9 cellular contexts compared by ENCODE assay signal in the genomic region with DNA sequence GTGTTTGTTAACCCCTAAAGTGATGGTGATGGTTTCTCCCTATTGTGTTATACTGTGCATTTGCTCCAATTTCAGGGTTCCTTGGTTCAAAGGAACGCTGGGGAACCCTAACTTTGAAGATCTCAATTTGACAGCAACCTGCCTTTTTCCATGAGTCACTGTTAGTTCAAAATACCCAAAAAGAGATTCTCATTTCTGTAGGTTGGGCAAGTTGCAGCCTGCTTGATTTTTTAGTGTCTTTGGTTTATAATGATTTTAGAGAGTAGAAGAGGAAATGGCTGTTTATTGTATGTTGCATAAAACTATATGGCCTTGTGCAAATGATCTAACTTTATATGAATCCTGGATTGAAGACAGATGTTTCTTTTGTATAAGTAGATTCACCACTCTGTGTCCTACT. TPM values are rescaled to one million over a fixed set of nuclear protein-coding genes. Genes with fewer than 3 reads are reported as not detected.
DNase-seq lines count a peak whose midpoint lies in the region; ATAC-seq and TF ChIP-seq lines count a peak whose summit lies in the region.
"Had no signal": no experiment of that assay in that cellular context is flagged by ENCODE, and none has a peak within 500 bp of the region (broad histone marks: within the 10 kb centered on the region; RNA-seq: fewer than 3 reads in every experiment).

No MANE protein-coding gene starts in this region.

- H3K9me3 ChIP-seq in sigmoid colon: no peaks in the 10 kb centered on the region
- H3K9me3 ChIP-seq in neuronal stem cell (replicated peaks in 1 of 2; ENCODE audit: control insufficient read depth in 2 of 2, insufficient read depth in 1 of 2, low read depth in 1 of 2, low read length in 2 of 2): no peaks in the 10 kb centered on the region

- no peak overlapping the region for H3K4ac ChIP-seq in neuronal stem cell (ENCODE audit: low read length)

- no peak overlapping the region for H4K91ac ChIP-seq in neuronal stem cell (ENCODE audit: low read depth, low read length, poor library complexity)

- no peak for TF ChIP-seq POLR2A in sigmoid colon (IDR thresholded peaks at IDR 0.05)

- no peak overlapping the region for H2BK15ac ChIP-seq in neuronal stem cell (ENCODE audit: low read length)

- WGBS in sigmoid colon, 2 donors: 29 to 35% methylated on average over 1 of the region's 1 CpG
- WGBS in neuronal stem cell (ENCODE audit: extremely low coverage in 2 of 2, insufficient read length in 2 of 2, insufficient replicate concordance in 1 of 2), 2 donors: no CpG with 5 or more reads among the region's 1 CpG

- no peak overlapping the region for H2BK120ac ChIP-seq in neuronal stem cell (ENCODE audit: low read depth, low read length)

- peak; percentile 76 for DNase-seq in NOMO-1 treated with DMSO at 0.1 percent for 48 hours (lab: John Stamatoyannopoulos, UW; ENCODE audit: unreplicated experiment)
- DNase-seq in dorsolateral prefrontal cortex: no peak
- DNase-seq in sigmoid colon: no peak
- no peak for DNase-seq in neuronal stem cell (ENCODE audit: low spot score)
- no peak for DNase-seq in activated CD4-positive, alpha-beta T cell treated with anti-CD3 and anti-CD28 coated beads, Interleukin-2, amount 50 U/mL, for 4 hours
- DNase-seq: occipital lobe had no signal

- H3K27me3 ChIP-seq in dorsolateral prefrontal cortex (no peaks in the 10 kb centered on the region), sigmoid colon (no peaks in the 10 kb centered on the region), neuronal stem cell (ENCODE audit: control insufficient read depth in 3 of 3, insufficient read depth in 3 of 3, low read depth in 1 of 3, low read length in 3 of 3) (no peaks in the 10 kb centered on the region)

- peak overlapping the region in 51 of 59 donors; percentile 2 to 84 (median 59) for H3K27ac ChIP-seq in dorsolateral prefrontal cortex
- H3K27ac ChIP-seq in sigmoid colon: peak overlapping the region in 3 of 4 donors; percentile 57 to 72 (median 67)
- H3K27ac ChIP-seq in neuronal stem cell (replicated peaks; ENCODE audit: low read length): no peak overlapping the region

- no peak overlapping the region for H4K8ac ChIP-seq in neuronal stem cell (ENCODE audit: low read depth, low read length)

- H2AK5ac ChIP-seq in neuronal stem cell (ENCODE audit: low read depth, low read length): no peak overlapping the region

- no peak overlapping the region for H2BK12ac ChIP-seq in neuronal stem cell (ENCODE audit: low read length)

- H3K9ac ChIP-seq in neuronal stem cell (ENCODE audit: low read depth, low read length, poor library complexity): no peak overlapping the region

- H3K4me2 ChIP-seq in neuronal stem cell (ENCODE audit: insufficient read depth, low read length, poor library complexity, severe bottlenecking): no peak overlapping the region

- H3K18ac ChIP-seq in neuronal stem cell (ENCODE audit: low read length): no peak overlapping the region

- H3K79me1 ChIP-seq in neuronal stem cell (ENCODE audit: low read depth, low read length): no peaks in the 10 kb centered on the region

- no peak overlapping the region for H3K14ac ChIP-seq in neuronal stem cell (ENCODE audit: low read length)

- H3K36me3 ChIP-seq in sigmoid colon (no peaks in the 10 kb centered on the region), neuronal stem cell (replicated peaks in 1 of 2; ENCODE audit: control insufficient read depth in 2 of 2, insufficient read depth in 2 of 2, low read length in 2 of 2) (no peaks in the 10 kb centered on the region)

- H3K23ac ChIP-seq in neuronal stem cell (ENCODE audit: low read depth, low read length, poor library complexity): no peak overlapping the region

- no peak overlapping the region for H2AFZ ChIP-seq in neuronal stem cell (ENCODE audit: low read length)

- intact Hi-C loops in dorsolateral prefrontal cortex (cut with DNase I): no loop called here
- intact Hi-C loops in sigmoid colon (cut with DNase I): loop anchor here (5.0 kb wide), 1 partner anchor 98 kb away; no protein-coding TSS in a partner anchor

- peak; percentile 1 for ATAC-seq in GM19463 (IDR thresholded peaks at IDR 0.05; ENCODE audit: unreplicated experiment)
- ATAC-seq in HG03135 (IDR thresholded peaks at IDR 0.05; ENCODE audit: unreplicated experiment): no peak
- no peak for ATAC-seq in GM18519 (IDR thresholded peaks at IDR 0.05; ENCODE audit: low FRiP score, unreplicated experiment)

- TF ChIP-seq CTCF in dorsolateral prefrontal cortex (IDR thresholded peaks at IDR 0.05 in 54 of 56, conservative IDR thresholded peaks at IDR 0.05 in 2 of 56; ENCODE audit: low read depth in 1 of 56, partially characterized antibody in 56 of 56): no peak
- no peak for TF ChIP-seq CTCF in sigmoid colon (IDR thresholded peaks at IDR 0.05)

- H3K4me3 ChIP-seq in dorsolateral prefrontal cortex (peak overlapping the region in 7 of 59 donors; percentile 0 to 33 (median 17)), sigmoid colon (no peak overlapping the region), neuronal stem cell (ENCODE audit: low read length in 2 of 2) (no peak overlapping the region)

- no peak overlapping the region for H2BK5ac ChIP-seq in neuronal stem cell (ENCODE audit: low read length)

- no peak for TF ChIP-seq EP300 in sigmoid colon (IDR thresholded peaks at IDR 0.05)

- peaks cover 0 to 96% (median 90%) of the 10 kb centered on the region in 4 donors for H3K4me1 ChIP-seq in sigmoid colon
- H3K4me1 ChIP-seq in neuronal stem cell (ENCODE audit: control insufficient read depth in 2 of 2, insufficient read depth in 1 of 2, low read depth in 1 of 2, low read length in 2 of 2): peaks cover 0 to 2% of the 10 kb centered on the region in 2 donors

RNA-seq across cellular contexts. Expression of a gene that starts 23.1 kb away (rescaled TPM):
- total RNA-seq in dorsolateral prefrontal cortex (100 to 1,000 TPM in 85 of 120 experiments, 10 to 100 TPM in 35; 58.5 to 257 (median 116) TPM), sigmoid colon (10 to 100 TPM; 44.1 to 71.6 (median 62.4) TPM)
- 10 to 100 TPM; 10.0 to 13.2 (median 11.4) TPM for polyA plus RNA-seq in sigmoid colon
- polyA plus RNA-seq in neuronal stem cell (2013, experiment 1 of 2): 19.3 TPM
- polyA plus RNA-seq in neuronal stem cell (2013, experiment 2 of 2): 21.3 TPM
